Comparison of ENCODE assay signal across 33 cellular contexts in the genomic region with DNA sequence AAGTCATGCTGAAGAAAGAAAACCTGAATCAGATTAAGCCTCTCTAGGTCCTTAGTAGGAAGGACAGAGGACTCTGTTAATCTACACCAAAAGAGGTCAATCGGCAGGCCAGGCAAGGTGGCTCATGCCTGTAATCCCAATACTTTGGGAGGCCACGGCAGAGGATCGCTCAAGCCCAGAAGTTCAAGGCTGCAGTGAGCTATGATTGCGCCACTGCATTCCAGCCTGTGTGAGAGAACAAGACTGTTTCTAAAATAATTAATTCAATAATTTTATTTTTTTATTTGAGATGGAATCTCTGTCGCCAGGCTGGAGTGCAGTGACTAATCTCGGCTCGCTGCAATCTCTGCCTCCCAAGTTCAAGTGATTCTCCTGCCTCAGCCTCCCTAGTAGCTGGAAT.
"Had no signal": no experiment of that assay in that cellular context is flagged by ENCODE, and none has a peak within 500 bp of the region (broad histone marks: within the 10 kb centered on the region; RNA-seq: fewer than 3 reads in every experiment).

No MANE protein-coding gene starts in this region.

- H3K27me3 ChIP-seq: body of pancreas, brain microvascular endothelial cell, breast epithelium had no signal

- H3K27ac Mint-ChIP-seq: activated B cell treated with CpG ODN at 0.5 μM for 24 hours; activated CD4-positive, alpha-beta memory T cell treated with anti-CD3 and anti-CD28 coated beads, Interleukin-2, amount 10 ng/mL, durations not matched to agents 7 days and 5 days; activated CD4-positive, alpha-beta T cell treated with anti-CD3 and anti-CD28 coated beads, Interleukin-2, amount 10 ng/mL, durations not matched to agents 7 days and 5 days; activated CD8-positive, alpha-beta memory T cell treated with anti-CD3 and anti-CD28 coated beads, Interleukin-2, amount 10 ng/mL, durations not matched to agents 7 days and 5 days; activated CD8-positive, alpha-beta T cell treated with anti-CD3 and anti-CD28 coated beads, Interleukin-2, amount 10 ng/mL, durations not matched to agents 7 days and 5 days; activated naive CD4-positive, alpha-beta T cell treated with anti-CD3 and anti-CD28 coated beads, Interleukin-2, amount 10 ng/mL, durations not matched to agents 7 days and 5 days; activated naive CD4-positive, alpha-beta T cell treated with anti-CD3 and anti-CD28 coated beads, Interleukin-2, amount 50 U/mL, for 24 hours; activated naive CD8-positive, alpha-beta T cell; activated naive CD8-positive, alpha-beta T cell treated with anti-CD3 and anti-CD28 coated beads, Interleukin-2, amount 10 ng/mL, durations not matched to agents 7 days and 5 days; activated naive CD8-positive, alpha-beta T cell treated with anti-CD3 and anti-CD28 coated beads, Interleukin-2, amount 50 U/mL, for 24 hours; activated T-helper 2 cell treated with anti-CD3 and anti-CD28 coated beads, Interferon-gamma antibody, Interleukin-2, Interleukin-4, amounts not matched to agents 10 μg/mL and 5 μg/mL and 100 μg/mL, durations not matched to agents 14 hours and 24 hours and 36 hours; T-cell; T-helper 2 cell treated with Interferon-gamma antibody and Interleukin-4, amounts not matched to agents 5 μg/mL and 100 μg/mL, for 36 hours had no signal

- H3K4me3 Mint-ChIP-seq: activated B cell treated with CpG ODN at 0.5 μM for 24 hours; activated CD4-positive, alpha-beta memory T cell treated with anti-CD3 and anti-CD28 coated beads, Interleukin-2, amount 10 ng/mL, durations not matched to agents 7 days and 5 days; activated CD4-positive, alpha-beta T cell treated with anti-CD3 and anti-CD28 coated beads, Interleukin-2, amount 10 ng/mL, durations not matched to agents 7 days and 5 days; activated CD8-positive, alpha-beta memory T cell treated with anti-CD3 and anti-CD28 coated beads, Interleukin-2, amount 10 ng/mL, durations not matched to agents 7 days and 5 days; activated CD8-positive, alpha-beta T cell treated with anti-CD3 and anti-CD28 coated beads, Interleukin-2, amount 10 ng/mL, durations not matched to agents 7 days and 5 days; activated naive CD4-positive, alpha-beta T cell treated with anti-CD3 and anti-CD28 coated beads, Interleukin-2, amount 10 ng/mL, durations not matched to agents 7 days and 5 days; activated naive CD4-positive, alpha-beta T cell treated with anti-CD3 and anti-CD28 coated beads, Interleukin-2, amount 50 U/mL, for 24 hours; activated naive CD8-positive, alpha-beta T cell; activated naive CD8-positive, alpha-beta T cell treated with anti-CD3 and anti-CD28 coated beads, Interleukin-2, amount 10 ng/mL, durations not matched to agents 7 days and 5 days; activated naive CD8-positive, alpha-beta T cell treated with anti-CD3 and anti-CD28 coated beads, Interleukin-2, amount 50 U/mL, for 24 hours; T-cell; T-helper 2 cell treated with Interferon-gamma antibody and Interleukin-4, amounts not matched to agents 5 μg/mL and 100 μg/mL, for 36 hours had no signal

- H3K9me3 ChIP-seq: body of pancreas, breast epithelium had no signal

- ATAC-seq: activated CD8-positive, alpha-beta memory T cell treated with anti-CD3 and anti-CD28 coated beads, Interleukin-2, amount 10 ng/mL, durations not matched to agents 7 days and 5 days; activated CD8-positive, alpha-beta T cell treated with anti-CD3 and anti-CD28 coated beads, Interleukin-2, amount 10 ng/mL, durations not matched to agents 7 days and 5 days; activated naive CD8-positive, alpha-beta T cell treated with anti-CD3 and anti-CD28 coated beads, Interleukin-2, amount 50 U/mL, for 24 hours; body of pancreas; T-cell had no signal

- H3K27ac ChIP-seq: body of pancreas, brain microvascular endothelial cell, breast epithelium, VCaP had no signal

- H3K27me3 Mint-ChIP-seq: activated B cell treated with CpG ODN at 0.5 μM for 24 hours; activated CD4-positive, alpha-beta memory T cell treated with anti-CD3 and anti-CD28 coated beads, Interleukin-2, amount 10 ng/mL, durations not matched to agents 7 days and 5 days; activated CD4-positive, alpha-beta T cell treated with anti-CD3 and anti-CD28 coated beads, Interleukin-2, amount 10 ng/mL, durations not matched to agents 7 days and 5 days; activated CD8-positive, alpha-beta memory T cell treated with anti-CD3 and anti-CD28 coated beads, Interleukin-2, amount 10 ng/mL, durations not matched to agents 7 days and 5 days; activated naive CD4-positive, alpha-beta T cell treated with anti-CD3 and anti-CD28 coated beads, Interleukin-2, amount 10 ng/mL, durations not matched to agents 7 days and 5 days; activated naive CD4-positive, alpha-beta T cell treated with anti-CD3 and anti-CD28 coated beads, Interleukin-2, amount 50 U/mL, for 24 hours; activated naive CD8-positive, alpha-beta T cell; activated naive CD8-positive, alpha-beta T cell treated with anti-CD3 and anti-CD28 coated beads, Interleukin-2, amount 10 ng/mL, durations not matched to agents 7 days and 5 days; T-cell had no signal

- DNase-seq: activated B cell treated with CpG ODN at 0.5 μM for 24 hours; activated CD4-positive, alpha-beta memory T cell treated with anti-CD3 and anti-CD28 coated beads, Interleukin-2, amount 10 ng/mL, durations not matched to agents 7 days and 5 days; activated CD4-positive, alpha-beta T cell treated with anti-CD3 and anti-CD28 coated beads for 48 hours; activated CD4-positive, alpha-beta T cell treated with anti-CD3 and anti-CD28 coated beads, Interleukin-2, amount 10 ng/mL, durations not matched to agents 7 days and 5 days; activated CD4-positive, alpha-beta T cell treated with anti-CD3 and anti-CD28 coated beads, Interleukin-2, amount 50 U/mL, for 48 hours; activated CD4-positive, CD25-positive, alpha-beta regulatory T cell treated with anti-CD3 and anti-CD28 coated beads, Interleukin-2, amount 50 U/mL, for 72 hours; activated CD8-positive, alpha-beta memory T cell treated with anti-CD3 and anti-CD28 coated beads for 24 hours; activated CD8-positive, alpha-beta memory T cell treated with anti-CD3 and anti-CD28 coated beads, Interleukin-2, amount 10 ng/mL, durations not matched to agents 7 days and 5 days; activated CD8-positive, alpha-beta memory T cell treated with anti-CD3 and anti-CD28 coated beads, Interleukin-2, amount 50 U/mL, for 48 hours; activated CD8-positive, alpha-beta T cell treated with anti-CD3 and anti-CD28 coated beads, Interleukin-2, amount 10 ng/mL, durations not matched to agents 7 days and 5 days; activated effector memory CD4-positive, alpha-beta T cell treated with Interleukin-2 at 50 U/mL for 16 hours; activated gamma-delta T cell; activated naive CD4-positive, alpha-beta T cell treated with anti-CD3 and anti-CD28 coated beads, Interleukin-2, amount 10 ng/mL, durations not matched to agents 7 days and 5 days; activated naive CD4-positive, alpha-beta T cell treated with Interleukin-2 at 50 U/mL for 16 hours; activated naive CD8-positive, alpha-beta T cell treated with anti-CD3 and anti-CD28 coated beads, Interleukin-2, amount 10 ng/mL, durations not matched to agents 7 days and 5 days; activated naive CD8-positive, alpha-beta T cell treated with anti-CD3 and anti-CD28 coated beads, Interleukin-2, amount 50 U/mL, for 24 hours; activated T-cell treated with anti-CD3 and anti-CD28 coated beads, Interleukin-2, amount 50 U/mL, for 48 hours; amniotic stem cell; aorta; body of pancreas; brain microvascular endothelial cell; central memory CD4-positive, alpha-beta T cell; T-cell; T-helper 2 cell; T-helper 9 cell had no signal

- FAIRE-seq: astrocyte, TTC549 had no signal

- H3K4me3 ChIP-seq: body of pancreas, breast epithelium had no signal

- H3K36me3 ChIP-seq: breast epithelium had no signal

- H3K9me3 Mint-ChIP-seq: activated B cell treated with CpG ODN at 0.5 μM for 24 hours; activated CD4-positive, alpha-beta memory T cell treated with anti-CD3 and anti-CD28 coated beads, Interleukin-2, amount 10 ng/mL, durations not matched to agents 7 days and 5 days; activated CD4-positive, alpha-beta T cell treated with anti-CD3 and anti-CD28 coated beads, Interleukin-2, amount 10 ng/mL, durations not matched to agents 7 days and 5 days; activated naive CD4-positive, alpha-beta T cell treated with anti-CD3 and anti-CD28 coated beads, Interleukin-2, amount 10 ng/mL, durations not matched to agents 7 days and 5 days; activated naive CD4-positive, alpha-beta T cell treated with anti-CD3 and anti-CD28 coated beads, Interleukin-2, amount 50 U/mL, for 24 hours; activated naive CD8-positive, alpha-beta T cell treated with anti-CD3 and anti-CD28 coated beads, Interleukin-2, amount 10 ng/mL, durations not matched to agents 7 days and 5 days; activated naive CD8-positive, alpha-beta T cell treated with anti-CD3 and anti-CD28 coated beads, Interleukin-2, amount 50 U/mL, for 24 hours; activated T-helper 2 cell treated with anti-CD3 and anti-CD28 coated beads, Interferon-gamma antibody, Interleukin-2, Interleukin-4, amounts not matched to agents 10 μg/mL and 5 μg/mL and 100 μg/mL, durations not matched to agents 14 hours and 24 hours and 36 hours; T-cell; T-helper 2 cell treated with Interferon-gamma antibody and Interleukin-4, amounts not matched to agents 5 μg/mL and 100 μg/mL, for 36 hours had no signal
